28 cellular contexts compared by ENCODE assay signal in genomic region chr5:151107084-151107483, GRCh38. TPM values are rescaled to one million over a fixed set of nuclear protein-coding genes. Genes with fewer than 3 reads are reported as not detected.
DNase-seq lines count a peak whose midpoint lies in the region; ATAC-seq and TF ChIP-seq lines count a peak whose summit lies in the region.
"Had no signal": no experiment of that assay in that cellular context is flagged by ENCODE, and none has a peak within 500 bp of the region (broad histone marks: within the 10 kb centered on the region; RNA-seq: fewer than 3 reads in every experiment).

No MANE protein-coding gene starts in this region.

- H3K27me3 ChIP-seq in esophagus muscularis mucosa (no peaks in the 10 kb centered on the region), muscle layer of duodenum (ENCODE audit: low read depth, low read length) (no peaks in the 10 kb centered on the region), thyroid gland (no peaks in the 10 kb centered on the region)
- H3K27me3 ChIP-seq: adrenal gland, breast epithelium, hepatocyte, testis had no signal

- no peak overlapping the region for H3K4me3 Mint-ChIP-seq in T-helper 17 cell
- H3K4me3 Mint-ChIP-seq: activated CD8-positive, alpha-beta T cell treated with anti-CD3 and anti-CD28 coated beads, Interleukin-2, amount 10 ng/mL, durations not matched to agents 7 days and 5 days; CD4-positive, alpha-beta T cell; stimulated activated effector memory CD8-positive, alpha-beta T cell treated with anti-CD3 and anti-CD28 coated beads, Interleukin-12 subunit alpha, Interleukin-12 subunit beta, amount 100 ng/mL, for 72 hours had no signal

- H3K4me1 ChIP-seq in esophagus muscularis mucosa (peaks cover 45 to 62% (median 57%) of the 10 kb centered on the region in 4 donors), muscle layer of duodenum (ENCODE audit: control insufficient read depth in 1 of 2, insufficient read depth in 2 of 2, low read length in 2 of 2) (peaks cover 24 to 42% of the 10 kb centered on the region in 2 donors), thyroid gland (peaks cover 20 to 27% of the 10 kb centered on the region in 2 donors)
- H3K4me1 ChIP-seq: breast epithelium had no signal

- H3K36me3 Mint-ChIP-seq in T-helper 17 cell (ENCODE audit: low read depth) = peaks cover 11% of the 10 kb centered on the region

- H3K4me1 Mint-ChIP-seq in T-helper 17 cell = peaks cover 10% of the 10 kb centered on the region

- H3K27ac ChIP-seq in esophagus muscularis mucosa (replicated peaks in 1 of 4) (peak overlapping the region; percentile 73 to 88 (median 87)), muscle layer of duodenum (ENCODE audit: low read length) (peak overlapping the region; percentile 66), thyroid gland (peak overlapping the region in 2 of 3 donors; percentile 24 to 85)
- H3K27ac ChIP-seq: hepatocyte, skin epidermis, testis had no signal

- H3K4me3 ChIP-seq in esophagus muscularis mucosa (no peak overlapping the region), muscle layer of duodenum (ENCODE audit: low read depth in 1 of 2, low read length in 2 of 2) (no peak overlapping the region), thyroid gland (replicated peaks in 1 of 3) (no peak overlapping the region)
- H3K4me3 ChIP-seq: adrenal gland, breast epithelium, coronary artery, hepatocyte, skin epidermis, testis had no signal

- H3K9me3 ChIP-seq in T-helper 17 cell (ENCODE audit: control insufficient read depth, low read length, poor library complexity, severe bottlenecking) = no peaks in the 10 kb centered on the region
- no peaks in the 10 kb centered on the region for H3K9me3 ChIP-seq in esophagus muscularis mucosa
- no peaks in the 10 kb centered on the region for H3K9me3 ChIP-seq in muscle layer of duodenum (ENCODE audit: control insufficient read depth in 1 of 2, low read length in 2 of 2)
- H3K9me3 ChIP-seq in thyroid gland = no peaks in the 10 kb centered on the region
- H3K9me3 ChIP-seq: adrenal gland, breast epithelium, testis had no signal

- no peak for TF ChIP-seq EP300 in esophagus muscularis mucosa (IDR thresholded peaks at IDR 0.05)

- intact Hi-C loops in esophagus muscularis mucosa (cut with DNase I) = no loop called here
- intact Hi-C loops in thyroid gland (cut with DNase I) = no loop called here

- peak overlapping the region; percentile 88 for H3K27ac Mint-ChIP-seq in T-helper 17 cell

- H3K36me3 ChIP-seq in esophagus muscularis mucosa = peaks cover 15 to 88% (median 75%) of the 10 kb centered on the region in 4 donors
- peaks cover 47 to 56% of the 10 kb centered on the region in 2 donors for H3K36me3 ChIP-seq in muscle layer of duodenum (ENCODE audit: control insufficient read depth in 1 of 2, insufficient read depth in 2 of 2, low read length in 2 of 2)
- H3K36me3 ChIP-seq in thyroid gland = peaks cover 0 to 38% of the 10 kb centered on the region in 2 donors
- H3K36me3 ChIP-seq: breast epithelium had no signal

- ATAC-seq in T-helper 17 cell = no peak
- ATAC-seq in HG02885 (IDR thresholded peaks at IDR 0.05; ENCODE audit: poor library complexity, unreplicated experiment) = no peak
- ATAC-seq: activated CD8-positive, alpha-beta T cell treated with anti-CD3 and anti-CD28 coated beads, Interleukin-2, amount 10 ng/mL, durations not matched to agents 7 days and 5 days; esophagus mucosa; HCT116; PC-3; stimulated activated effector memory CD8-positive, alpha-beta T cell treated with anti-CD3 and anti-CD28 coated beads, Interleukin-12 subunit alpha, Interleukin-12 subunit beta, amount 100 ng/mL, for 72 hours had no signal

- no peak for TF ChIP-seq CTCF in esophagus muscularis mucosa (IDR thresholded peaks at IDR 0.05)
- TF ChIP-seq CTCF in thyroid gland (IDR thresholded peaks at IDR 0.05) = no peak

- no peak for DNase-seq in T-helper 17 cell
- no peak for DNase-seq in esophagus muscularis mucosa (ENCODE audit: extremely low spot score)
- no peak for DNase-seq in thyroid gland
- DNase-seq in NAMALWA (ENCODE audit: low spot score) = no peak
- no peak for DNase-seq in NCI-H1417 (lab: John Stamatoyannopoulos, UW)
- DNase-seq: activated CD4-positive, CD25-positive, alpha-beta regulatory T cell; activated CD8-positive, alpha-beta T cell treated with anti-CD3 and anti-CD28 coated beads, Interleukin-2, amount 10 ng/mL, durations not matched to agents 7 days and 5 days; activated gamma-delta T cell; activated T-cell treated with anti-CD3 and anti-CD28 coated beads for 4 hours; adrenal gland; CD4-positive, alpha-beta T cell; DMS153; foreskin melanocyte; left ventricle myocardium superior; NCI-H1417 treated with DMSO at 0.1 percent for 48 hours; occipital lobe; PC-3; Right ventricle myocardium superior; testis had no signal

- 88% methylated on average over 7 of the region's 7 CpGs for WGBS in esophagus muscularis mucosa
- WGBS in thyroid gland, 2 donors = 97% methylated on average over 7 of the region's 7 CpGs

- H3K27me3 Mint-ChIP-seq in T-helper 17 cell = no peaks in the 10 kb centered on the region
- H3K27me3 Mint-ChIP-seq: CD4-positive, alpha-beta T cell had no signal

- TF ChIP-seq POLR2A in esophagus muscularis mucosa (IDR thresholded peaks at IDR 0.05; ENCODE audit: low read depth) (no peak), thyroid gland (IDR thresholded peaks at IDR 0.05) (no peak)

RNA-seq across cellular contexts. Expression of gene TNIP1, which starts 26.2 kb away (rescaled TPM):
- total RNA-seq in T-helper 17 cell (100 to 1,000 TPM; 227 to 245 TPM), esophagus muscularis mucosa (100 to 1,000 TPM in 3 of 4 donors, 10 to 100 TPM in 1; 91.4 to 136 (median 114) TPM), thyroid gland (100 to 1,000 TPM in 1 of 4 donors, 10 to 100 TPM in 3; 74.4 to 115 (median 94.7) TPM)

RNA-seq across cellular contexts. Expression of gene ANXA6, which starts 50.5 kb away (rescaled TPM):
- 100 to 1,000 TPM; 258 to 307 TPM for total RNA-seq in T-helper 17 cell
- 100 to 1,000 TPM; 232 to 442 (median 374) TPM for total RNA-seq in esophagus muscularis mucosa
- 100 to 1,000 TPM; 122 to 283 (median 180) TPM for total RNA-seq in thyroid gland
